Comparison of ENCODE assay signal across 8 cellular contexts in the genomic region with DNA sequence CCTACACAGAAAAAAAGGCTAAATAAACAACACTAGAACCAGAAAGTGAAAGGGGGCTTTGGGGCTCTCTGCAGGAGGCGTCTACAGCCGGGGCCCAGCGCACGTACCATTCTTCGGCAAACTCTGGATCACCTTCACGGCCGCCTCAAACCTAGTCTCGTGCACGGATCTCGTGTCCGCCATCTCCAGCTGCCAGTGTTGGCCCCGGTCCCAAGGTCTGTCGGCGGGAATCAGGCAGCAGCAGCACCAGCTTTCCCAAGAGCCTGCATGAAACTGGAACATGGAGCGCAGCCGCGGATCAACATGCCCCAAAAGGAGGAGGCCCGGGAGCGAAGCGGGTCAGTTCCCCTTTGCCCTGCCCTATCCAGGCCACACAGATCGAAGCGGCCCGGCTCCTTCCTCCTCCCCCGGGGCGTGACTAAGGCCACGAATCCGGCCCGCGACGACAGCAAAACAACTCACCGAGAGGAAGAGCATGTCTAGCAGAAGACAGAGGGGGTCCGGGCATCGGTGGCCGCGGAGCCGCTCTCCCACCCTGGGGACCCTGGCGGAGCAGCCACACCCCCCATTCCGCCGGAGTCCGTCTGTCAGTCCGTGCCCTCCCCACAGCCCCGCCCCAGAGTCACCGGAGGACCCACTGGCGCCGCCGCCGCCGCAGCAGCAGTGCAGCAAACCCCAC. TPM values are rescaled to one million over a fixed set of nuclear protein-coding genes. Genes with fewer than 3 reads are reported as not detected.
A peak's percentile ranks its signal among the peaks of the same experiment; 100 is the strongest.
DNase-seq lines count a peak whose midpoint lies in the region; ATAC-seq and TF ChIP-seq lines count a peak whose summit lies in the region.

A gene with protein sequence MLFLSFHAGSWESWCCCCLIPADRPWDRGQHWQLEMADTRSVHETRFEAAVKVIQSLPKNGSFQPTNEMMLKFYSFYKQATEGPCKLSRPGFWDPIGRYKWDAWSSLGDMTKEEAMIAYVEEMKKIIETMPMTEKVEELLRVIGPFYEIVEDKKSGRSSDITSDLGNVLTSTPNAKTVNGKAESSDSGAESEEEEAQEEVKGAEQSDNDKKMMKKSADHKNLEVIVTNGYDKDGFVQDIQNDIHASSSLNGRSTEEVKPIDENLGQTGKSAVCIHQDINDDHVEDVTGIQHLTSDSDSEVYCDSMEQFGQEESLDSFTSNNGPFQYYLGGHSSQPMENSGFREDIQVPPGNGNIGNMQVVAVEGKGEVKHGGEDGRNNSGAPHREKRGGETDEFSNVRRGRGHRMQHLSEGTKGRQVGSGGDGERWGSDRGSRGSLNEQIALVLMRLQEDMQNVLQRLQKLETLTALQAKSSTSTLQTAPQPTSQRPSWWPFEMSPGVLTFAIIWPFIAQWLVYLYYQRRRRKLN (minus strand): TSS at position 586 of the 679 bp plus-strand sequence. CDS start 109 bp downstream, at position 477.

- peak within 1 kb of the TSS; percentile 81 to 99 (median 98) for H3K4me3 Mint-ChIP-seq in naive thymus-derived CD8-positive, alpha-beta T cell

- H3K27ac Mint-ChIP-seq in naive thymus-derived CD8-positive, alpha-beta T cell: peak within 1 kb of the TSS; percentile 95 to 100 (median 99)

- TF ChIP-seq CTCF in RWPE1 (conservative IDR thresholded peaks at IDR 0.05; ENCODE audit: low read depth): no peak

- no peaks in the 10 kb centered on the region for H3K9me3 ChIP-seq in stomach smooth muscle (ENCODE audit: control insufficient read depth in 2 of 2, low read length in 2 of 2)

- no peaks in the 10 kb centered on the region for H3K9me3 Mint-ChIP-seq in naive thymus-derived CD8-positive, alpha-beta T cell

- peak within 1 kb of the TSS; percentile 94 to 95 for H3K4me3 ChIP-seq in stomach smooth muscle (ENCODE audit: low read length in 2 of 2)

- H3K36me3 Mint-ChIP-seq in naive thymus-derived CD8-positive, alpha-beta T cell: peaks cover 0 to 6% (median 0%) of the 10 kb centered on the region in 3 donors

- H3K4me1 Mint-ChIP-seq in naive thymus-derived CD8-positive, alpha-beta T cell: peaks cover 19 to 54% (median 37%) of the 10 kb centered on the region in 4 donors

- H3K4me1 ChIP-seq in stomach smooth muscle (ENCODE audit: control insufficient read depth, insufficient read depth, low read length): peaks cover 17% of the 10 kb centered on the region

- POLR2A ChIA-PET in RWPE1 (lab: Yijun Ruan, JAX; ENCODE audit: low non-redundant PET): no interaction called here
- POLR2A ChIA-PET in naive thymus-derived CD8-positive, alpha-beta T cell (lab: Charles Lee): interaction anchor here (0.6 to 5.3 kb wide), 10 partner anchors 11 to 1292 kb away, joined by 3 to 66 read pairs (median 5); a partner anchor contains a TSS

- no peaks in the 10 kb centered on the region for H3K36me3 ChIP-seq in stomach smooth muscle (ENCODE audit: control insufficient read depth in 2 of 2, insufficient read depth in 2 of 2, low read length in 2 of 2)

- ATAC-seq in GM21619 (IDR thresholded peaks at IDR 0.05; ENCODE audit: unreplicated experiment): peak; percentile 43
- peak; percentile 34 to 57 for ATAC-seq in naive thymus-derived CD8-positive, alpha-beta T cell

- peak within 1 kb of the TSS; percentile 93 to 96 for H3K9ac ChIP-seq in stomach smooth muscle (ENCODE audit: low read length in 2 of 2)

- H3K27me3 Mint-ChIP-seq in naive thymus-derived CD8-positive, alpha-beta T cell: no peaks in the 10 kb centered on the region

- H3K27ac ChIP-seq in RWPE1 (peak within 1 kb of the TSS; percentile 97), stomach smooth muscle (ENCODE audit: low read length) (peak within 1 kb of the TSS; percentile 93)

- in situ Hi-C loops in KBM-7 (cut with MboI; ENCODE audit: low pct_unique_long_range_greater_than_20kb, low sequenced_read_pairs): no loop called here

- DNase-seq in DMS79 treated with DMSO at 0.1 percent for 48 hours (lab: John Stamatoyannopoulos, UW) (peak; percentile 39), KBM-7 (peak; percentile 91), RWPE1 (ENCODE audit: low spot score) (peak; percentile 64), fibroblast of peridontal ligament (ENCODE audit: extremely low read depth) (peak; percentile 81)
- peak; percentile 71 for DNase-seq in activated T-helper 9 cell treated with anti-CD3 and anti-CD28 coated beads, Interleukin-2, amount 50 U/mL, for 16 hours (ENCODE audit: low read depth)
- peak; percentile 35 to 83 (median 62) for DNase-seq in naive thymus-derived CD8-positive, alpha-beta T cell

- H3K27me3 ChIP-seq in stomach smooth muscle (ENCODE audit: control insufficient read depth in 1 of 2, insufficient read depth in 2 of 2, low read length in 2 of 2): no peaks in the 10 kb centered on the region

- CTCF ChIA-PET in RWPE1 (lab: Yijun Ruan, JAX): interaction anchor here (0.6 kb wide), 2 partner anchors 112 to 1572 kb away, joined by 5 to 8 read pairs; no protein-coding TSS in a partner anchor

RNA-seq across cellular contexts. Expression of the gene that starts here (rescaled TPM):
- total RNA-seq in naive thymus-derived CD8-positive, alpha-beta T cell: 10 to 100 TPM; 22.9 to 23.6 TPM
- 10 to 100 TPM in 1 of 3 donors, 1 to 10 TPM in 2; 7.4 to 12.1 (median 8.3) TPM for polyA plus RNA-seq in naive thymus-derived CD8-positive, alpha-beta T cell

Comparison
In these comparisons a context has a peak if more than half of its experiments do, and no peak if none do; other contexts are left out.
1. Peak in every context shown above with its lines: DNase-seq, ATAC-seq, H3K4me3 ChIP-seq and H3K27ac ChIP-seq.
2. DNase-seq: peak in every context shown above with its lines; median percentile 91 in KBM-7; 81 in fibroblast of peridontal ligament; 71 in activated T-helper 9 cell treated with anti-CD3 and anti-CD28 coated beads, Interleukin-2, amount 50 U/mL, for 16 hours; 64 in RWPE1; 62 in naive thymus-derived CD8-positive, alpha-beta T cell; 39 in DMS79 treated with DMSO at 0.1 percent for 48 hours.